Comparison of ENCODE assay signal across 1 cellular context in the genomic region with DNA sequence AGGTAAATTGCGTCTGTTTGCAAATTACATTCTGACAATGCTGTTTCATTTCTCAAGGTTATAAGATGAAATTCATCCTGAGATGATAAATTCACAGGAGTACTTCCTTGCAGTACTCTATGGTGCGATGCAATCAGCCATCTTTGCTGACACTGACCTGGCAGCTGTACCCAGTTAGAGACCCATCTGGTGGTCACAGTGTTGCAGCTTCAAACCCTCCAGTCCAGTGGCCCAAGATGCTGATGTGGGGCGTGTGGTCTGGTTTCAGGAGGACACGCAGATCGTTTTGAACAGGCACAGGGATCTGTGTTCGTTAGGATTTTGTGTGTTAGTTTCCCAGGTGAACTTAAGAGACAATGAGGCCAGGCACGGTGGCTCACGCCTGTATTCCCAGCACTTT.
TF ChIP-seq lines count a peak whose summit lies in the region.

No MANE protein-coding gene starts in this region.

TF ChIP-seq in neural cell, 6 proteins besides CTCF, POLR2A, EP300 and RAD21 (continued from another document):
- TF ChIP-seq, protein P1, sequence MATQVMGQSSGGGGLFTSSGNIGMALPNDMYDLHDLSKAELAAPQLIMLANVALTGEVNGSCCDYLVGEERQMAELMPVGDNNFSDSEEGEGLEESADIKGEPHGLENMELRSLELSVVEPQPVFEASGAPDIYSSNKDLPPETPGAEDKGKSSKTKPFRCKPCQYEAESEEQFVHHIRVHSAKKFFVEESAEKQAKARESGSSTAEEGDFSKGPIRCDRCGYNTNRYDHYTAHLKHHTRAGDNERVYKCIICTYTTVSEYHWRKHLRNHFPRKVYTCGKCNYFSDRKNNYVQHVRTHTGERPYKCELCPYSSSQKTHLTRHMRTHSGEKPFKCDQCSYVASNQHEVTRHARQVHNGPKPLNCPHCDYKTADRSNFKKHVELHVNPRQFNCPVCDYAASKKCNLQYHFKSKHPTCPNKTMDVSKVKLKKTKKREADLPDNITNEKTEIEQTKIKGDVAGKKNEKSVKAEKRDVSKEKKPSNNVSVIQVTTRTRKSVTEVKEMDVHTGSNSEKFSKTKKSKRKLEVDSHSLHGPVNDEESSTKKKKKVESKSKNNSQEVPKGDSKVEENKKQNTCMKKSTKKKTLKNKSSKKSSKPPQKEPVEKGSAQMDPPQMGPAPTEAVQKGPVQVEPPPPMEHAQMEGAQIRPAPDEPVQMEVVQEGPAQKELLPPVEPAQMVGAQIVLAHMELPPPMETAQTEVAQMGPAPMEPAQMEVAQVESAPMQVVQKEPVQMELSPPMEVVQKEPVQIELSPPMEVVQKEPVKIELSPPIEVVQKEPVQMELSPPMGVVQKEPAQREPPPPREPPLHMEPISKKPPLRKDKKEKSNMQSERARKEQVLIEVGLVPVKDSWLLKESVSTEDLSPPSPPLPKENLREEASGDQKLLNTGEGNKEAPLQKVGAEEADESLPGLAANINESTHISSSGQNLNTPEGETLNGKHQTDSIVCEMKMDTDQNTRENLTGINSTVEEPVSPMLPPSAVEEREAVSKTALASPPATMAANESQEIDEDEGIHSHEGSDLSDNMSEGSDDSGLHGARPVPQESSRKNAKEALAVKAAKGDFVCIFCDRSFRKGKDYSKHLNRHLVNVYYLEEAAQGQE (IDR thresholded peaks at IDR 0.05; ENCODE audit: borderline replicate concordance), result no peak
